Comparison of ENCODE assay signal across 10 cellular contexts in genomic region chr3:114221165-114221880, GRCh38. TPM values are rescaled to one million over a fixed set of nuclear protein-coding genes. Genes with fewer than 3 reads are reported as not detected.
A peak's percentile ranks its signal among the peaks of the same experiment; 100 is the strongest.
DNase-seq lines count a peak whose midpoint lies in the region; ATAC-seq and FAIRE-seq lines count a peak whose summit lies in the region.
"Had no signal": no experiment of that assay in that cellular context is flagged by ENCODE, and none has a peak within 500 bp of the region (broad histone marks: within the 10 kb centered on the region; RNA-seq: fewer than 3 reads in every experiment).

No MANE protein-coding gene starts in this region.

- H3K9me3 Mint-ChIP-seq in T-helper 1 cell treated with Interleukin-12 subunit alpha and Interleukin-12 subunit beta and Interleukin-4 antibody, amounts not matched to agents 30 μg/mL and 1 μg/mL, for 36 hours: peaks cover 21% of the 10 kb centered on the region

- H3K27me3 Mint-ChIP-seq in T-helper 1 cell treated with Interleukin-12 subunit alpha and Interleukin-12 subunit beta and Interleukin-4 antibody, amounts not matched to agents 30 μg/mL and 1 μg/mL, for 36 hours (ENCODE audit: low read depth): no peaks in the 10 kb centered on the region

- H3K4me1 ChIP-seq in small intestine (ENCODE audit: control insufficient read depth in 2 of 2, insufficient read depth in 1 of 2, low read depth in 1 of 2, low read length in 1 of 2): no peaks in the 10 kb centered on the region
- H3K4me1 ChIP-seq: gastrocnemius medialis had no signal

- DNase-seq in activated effector memory CD4-positive, alpha-beta T cell treated with anti-CD3 and anti-CD28 coated beads, Interleukin-2, amount 50 U/mL, for 16 hours: peak; percentile 82
- peak; percentile 59 for DNase-seq in small intestine
- no peak for DNase-seq in HT-29 (ENCODE audit: low spot score)
- DNase-seq: gastrocnemius medialis, NCI-H1092 treated with DMSO at 0.1 percent for 48 hours had no signal

- peak overlapping the region; percentile 27 for H3K4me3 Mint-ChIP-seq in T-helper 1 cell treated with Interleukin-12 subunit alpha and Interleukin-12 subunit beta and Interleukin-4 antibody, amounts not matched to agents 30 μg/mL and 1 μg/mL, for 36 hours

- H3K4me3 ChIP-seq in small intestine (ENCODE audit: low read depth in 1 of 2, low read length in 2 of 2): no peak overlapping the region
- H3K4me3 ChIP-seq: gastrocnemius medialis had no signal

- H3K27me3 ChIP-seq in small intestine (ENCODE audit: control insufficient read depth in 2 of 2, insufficient read depth in 2 of 2, low read length in 2 of 2): no peaks in the 10 kb centered on the region
- H3K27me3 ChIP-seq: gastrocnemius medialis had no signal

- H3K36me3 Mint-ChIP-seq in T-helper 1 cell treated with Interleukin-12 subunit alpha and Interleukin-12 subunit beta and Interleukin-4 antibody, amounts not matched to agents 30 μg/mL and 1 μg/mL, for 36 hours (ENCODE audit: low read depth): peaks cover 14% of the 10 kb centered on the region

- H3K36me3 ChIP-seq in small intestine (ENCODE audit: control insufficient read depth in 2 of 2, insufficient read depth in 2 of 2, low read length in 2 of 2): no peaks in the 10 kb centered on the region
- H3K36me3 ChIP-seq: gastrocnemius medialis had no signal

- ATAC-seq in GM21526 (IDR thresholded peaks at IDR 0.05; ENCODE audit: low FRiP score, unreplicated experiment) (peak; percentile 37), GM18498 (IDR thresholded peaks at IDR 0.05; ENCODE audit: unreplicated experiment) (no peak), HG03457 (IDR thresholded peaks at IDR 0.05; ENCODE audit: unreplicated experiment) (no peak), HG02884 (IDR thresholded peaks at IDR 0.05; ENCODE audit: unreplicated experiment) (no peak)
- ATAC-seq: gastrocnemius medialis had no signal

- H3K4me1 Mint-ChIP-seq in T-helper 1 cell treated with Interleukin-12 subunit alpha and Interleukin-12 subunit beta and Interleukin-4 antibody, amounts not matched to agents 30 μg/mL and 1 μg/mL, for 36 hours (ENCODE audit: low read depth): peaks cover 46% of the 10 kb centered on the region

- 72 to 81% (median 74%) methylated on average over 9 of the region's 9 CpGs for WGBS in small intestine, 3 donors

- no peaks in the 10 kb centered on the region for H3K9me3 ChIP-seq in small intestine (ENCODE audit: control insufficient read depth, low read depth)
- H3K9me3 ChIP-seq: gastrocnemius medialis had no signal

- FAIRE-seq in small intestine (lab: Jason Lieb, UNC): no peak

- H3K27ac Mint-ChIP-seq in T-helper 1 cell treated with Interleukin-12 subunit alpha and Interleukin-12 subunit beta and Interleukin-4 antibody, amounts not matched to agents 30 μg/mL and 1 μg/mL, for 36 hours: peak overlapping the region; percentile 95

- H3K27ac ChIP-seq in small intestine (ENCODE audit: low read depth in 1 of 2, low read length in 1 of 2): peak overlapping the region in 1 of 2 donors; percentile 64
- H3K27ac ChIP-seq: gastrocnemius medialis had no signal

RNA-seq across cellular contexts. Expression of gene ZNF80, which starts 16.1 kb away (rescaled TPM):
- polyA plus RNA-seq in small intestine: under 1 TPM in 1 of 3 donors, not detected in 2; 0.01 TPM
- total RNA-seq in HT-29 (2014; rRNA removed; shearing (Covaris generic)): not detected in 2 replicates

RNA-seq across cellular contexts. Expression of gene DRD3, which starts 42.5 kb away (rescaled TPM):
- polyA plus RNA-seq in small intestine: not detected
- not detected in 2 replicates for total RNA-seq in HT-29 (2014; rRNA removed; shearing (Covaris generic))
- total RNA-seq: gastrocnemius medialis had no signal
